8 cellular contexts compared by ENCODE assay signal in the genomic region with DNA sequence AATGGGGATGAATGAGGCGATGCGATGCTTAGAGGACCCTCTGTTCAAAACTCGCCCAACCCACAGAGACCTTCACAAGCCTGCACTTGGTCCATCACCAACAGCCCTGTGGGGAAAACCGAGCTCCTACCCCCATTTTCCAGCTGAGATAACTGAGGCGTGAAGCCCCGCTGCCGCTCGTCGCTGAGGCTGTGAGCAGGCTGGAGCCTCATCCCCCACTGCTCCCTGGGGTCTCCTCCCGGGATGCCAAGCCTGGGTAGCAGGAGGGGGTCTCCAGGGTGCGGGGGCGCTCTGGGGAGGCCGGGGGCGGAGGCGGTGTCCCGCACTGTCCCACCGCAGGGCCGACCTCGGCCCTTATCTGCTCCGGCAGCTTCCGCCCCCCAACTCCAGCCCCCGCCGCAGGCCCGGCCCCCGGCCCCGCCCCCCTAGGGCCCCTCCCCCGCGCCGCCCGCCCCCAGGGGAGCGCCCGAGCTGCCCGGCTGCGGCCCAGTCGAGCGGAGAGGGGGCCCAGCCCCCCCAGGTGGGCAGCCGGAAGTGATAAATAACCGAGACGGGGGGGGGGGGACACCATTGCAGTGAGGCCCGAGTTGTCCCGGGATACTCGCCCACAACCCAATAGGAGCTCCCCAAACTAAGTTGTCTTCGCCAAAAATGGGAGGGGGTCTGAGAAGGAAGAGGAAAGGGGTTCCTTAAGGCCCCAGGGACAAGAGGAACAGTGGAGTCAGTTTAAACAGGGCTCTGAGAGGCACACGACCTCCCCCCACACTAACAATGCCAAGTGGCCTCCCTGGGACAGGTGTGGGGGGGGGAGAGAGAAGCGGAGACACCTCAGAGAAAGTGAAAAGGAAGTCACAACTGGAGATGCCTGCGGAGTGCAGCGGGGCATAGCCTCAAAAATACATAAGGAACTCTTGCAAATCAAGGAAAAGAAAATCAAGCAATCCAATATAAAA. TPM values are rescaled to one million over a fixed set of nuclear protein-coding genes. Genes with fewer than 3 reads are reported as not detected.
DNase-seq lines count a peak whose midpoint lies in the region; ATAC-seq and TF ChIP-seq lines count a peak whose summit lies in the region.

No MANE protein-coding gene starts in this region.

- H3K4me3 ChIP-seq in HUES6 (ENCODE audit: low read depth, low read length): peak overlapping the region; percentile 60
- H3K4me3 ChIP-seq in heart left ventricle: peak overlapping the region in 11 of 12 donors; percentile 34 to 66 (median 53)
- peak overlapping the region; percentile 45 to 57 (median 52) for H3K4me3 ChIP-seq in gastrocnemius medialis

- ATAC-seq in GM21360 (IDR thresholded peaks at IDR 0.05; ENCODE audit: unreplicated experiment): peak; percentile 41
- ATAC-seq in heart left ventricle: peak; percentile 45 to 82 (median 69)
- no peak for ATAC-seq in gastrocnemius medialis

- H3K27me3 ChIP-seq in HUES6 (ENCODE audit: control insufficient read depth, insufficient read depth, low read length): no peaks in the 10 kb centered on the region
- no peaks in the 10 kb centered on the region for H3K27me3 ChIP-seq in heart left ventricle
- no peaks in the 10 kb centered on the region for H3K27me3 ChIP-seq in gastrocnemius medialis

- intact Hi-C loops in heart left ventricle (cut with DNase I): loop anchor here in 1 of 10 donors (10.0 kb wide), 1 partner anchor 445 kb away; the partner anchor contains the start of gene NUP160
- intact Hi-C loops in gastrocnemius medialis (cut with DNase I; ENCODE audit: low total_unique reads): no loop called here

- H3K36me3 ChIP-seq in HUES6 (ENCODE audit: control insufficient read depth, insufficient read depth, low read length): no peaks in the 10 kb centered on the region
- H3K36me3 ChIP-seq in heart left ventricle: no peaks in the 10 kb centered on the region
- no peaks in the 10 kb centered on the region for H3K36me3 ChIP-seq in gastrocnemius medialis

- WGBS in heart left ventricle, 4 donors: 8 to 21% (median 14%) methylated on average over 19 to 47 of the region's 47 CpGs

- in situ Hi-C loops in gastrocnemius medialis (cut with MboI; ENCODE audit: low sequenced_read_pairs in 4 of 4): loop anchor here in 1 of 4 donors (5.0 kb wide), 1 partner anchor 33 kb away; no protein-coding TSS in a partner anchor

- peak overlapping the region; percentile 70 for H3K9ac ChIP-seq in HUES6 (ENCODE audit: low read length)

- DNase-seq in GM03348 (ENCODE audit: low spot score) (peak; percentile 69), heart left ventricle (peak in 2 of 5 donors; percentile 31 to 45), gastrocnemius medialis (no peak), SW 1271 (lab: John Stamatoyannopoulos, UW) (no peak), NCI-H128 (lab: John Stamatoyannopoulos, UW; ENCODE audit: unreplicated experiment) (no peak)
- peak; percentile 32 for DNase-seq in activated T-helper 9 cell treated with anti-CD3 and anti-CD28 coated beads, Interleukin-2, amount 50 U/mL, for 16 hours (ENCODE audit: low read depth)

- TF ChIP-seq POLR2A in heart left ventricle (IDR thresholded peaks at IDR 0.05) (peak in 1 of 2 donors; percentile 48), gastrocnemius medialis (IDR thresholded peaks at IDR 0.05) (peak in 1 of 2 donors; percentile 36)

- H3K9me3 ChIP-seq in HUES6 (ENCODE audit: control insufficient read depth, insufficient read depth, low read depth, low read length) (no peaks in the 10 kb centered on the region), heart left ventricle (no peaks in the 10 kb centered on the region), gastrocnemius medialis (no peaks in the 10 kb centered on the region)

- H3K27ac ChIP-seq in HUES6 (ENCODE audit: low read depth, low read length) (peak overlapping the region; percentile 62; the same call in 1 of the 2 replicates), heart left ventricle (peak overlapping the region; percentile 64 to 94 (median 86)), gastrocnemius medialis (peak overlapping the region; percentile 58 to 68 (median 62))

- H3K4me1 ChIP-seq in HUES6 (ENCODE audit: control insufficient read depth, insufficient read depth, low read length): peaks cover 25% of the 10 kb centered on the region
- peaks cover 0 to 29% (median 16%) of the 10 kb centered on the region in 12 donors for H3K4me1 ChIP-seq in heart left ventricle
- peaks cover 0 to 2% of the 10 kb centered on the region in 2 donors for H3K4me1 ChIP-seq in gastrocnemius medialis

- no peak for TF ChIP-seq CTCF in heart left ventricle (IDR thresholded peaks at IDR 0.05)
- no peak for TF ChIP-seq CTCF in gastrocnemius medialis (IDR thresholded peaks at IDR 0.05 in 4 of 5, conservative IDR thresholded peaks at IDR 0.05 in 1 of 5)

RNA-seq across cellular contexts. Expression of gene SLC39A13, which starts 8.3 kb away (rescaled TPM):
- total RNA-seq in heart left ventricle (10 to 100 TPM; 33.5 to 82.8 (median 45.3) TPM), gastrocnemius medialis (10 to 100 TPM; 16.8 to 48.9 (median 25.6) TPM)
- polyA plus RNA-seq in heart left ventricle: 10 to 100 TPM; 56.5 to 97.3 TPM

RNA-seq across cellular contexts. Expression of gene SPI1, which starts 21.8 kb away (rescaled TPM):
- 10 to 100 TPM in 4 of 9 donors, 1 to 10 TPM in 5; 2.8 to 78.9 (median 8.5) TPM for total RNA-seq in heart left ventricle
- polyA plus RNA-seq in heart left ventricle: 1 to 10 TPM; 4.3 to 7.7 TPM
- 1 to 10 TPM in 3 of 4 donors, under 1 TPM in 1; 0.44 to 7.0 (median 4.2) TPM for total RNA-seq in gastrocnemius medialis

RNA-seq across cellular contexts. Expression of gene PSMC3, which starts 26.1 kb away (rescaled TPM):
- total RNA-seq in heart left ventricle: 100 to 1,000 TPM; 121 to 215 (median 151) TPM
- polyA plus RNA-seq in heart left ventricle: 100 to 1,000 TPM; 195 to 258 TPM
- total RNA-seq in gastrocnemius medialis: 100 to 1,000 TPM; 243 to 350 (median 329) TPM

RNA-seq across cellular contexts. Expression of gene MYBPC3, which starts 47.6 kb away (rescaled TPM):
- 1,000 to 10,000 TPM; 1,340 to 3,074 (median 2,074) TPM for total RNA-seq in heart left ventricle
- 1,000 to 10,000 TPM in 1 of 2 donors, 100 to 1,000 TPM in 1; 425 to 1,204 TPM for polyA plus RNA-seq in heart left ventricle
- total RNA-seq in gastrocnemius medialis: under 1 TPM in 1 of 4 donors, not detected in 3; 0.07 TPM

RNA-seq across cellular contexts. Expression of gene RAPSN, which starts 48.8 kb away (rescaled TPM):
- total RNA-seq in heart left ventricle (1 to 10 TPM; 1.4 to 6.5 (median 3.6) TPM), gastrocnemius medialis (10 to 100 TPM; 48.9 to 68.6 (median 59.4) TPM)
- 1 to 10 TPM in 1 of 2 donors, under 1 TPM in 1; 0.43 to 2.2 TPM for polyA plus RNA-seq in heart left ventricle

Comparison
In these comparisons a context has a peak if more than half of its experiments do, and no peak if none do; other contexts are left out.
1. DNase-seq: peak in GM03348 (single experiment) and activated T-helper 9 cell treated with anti-CD3 and anti-CD28 coated beads, Interleukin-2, amount 50 U/mL, for 16 hours (single experiment); none in gastrocnemius medialis (0 of 2), SW 1271 (0 of 2) and NCI-H128 (single experiment).
2. ATAC-seq: peak in GM21360 (single experiment) and heart left ventricle (4 of 4); none in gastrocnemius medialis (0 of 2).
3. Peak in every context shown above with its lines, with median percentiles within 50 percentile points of each other: H3K27ac ChIP-seq and H3K4me3 ChIP-seq.